In genomic region chr2:238435752-238436096, GRCh38 we compare ENCODE assay signal across 16 cellular contexts.
"Had no signal": no experiment of that assay in that cellular context is flagged by ENCODE, and none has a peak within 500 bp of the region (broad histone marks: within the 10 kb centered on the region; RNA-seq: fewer than 3 reads in every experiment).

No MANE protein-coding gene starts in this region.

- H3K27ac Mint-ChIP-seq: activated CD4-positive, alpha-beta T cell treated with anti-CD3 and anti-CD28 coated beads, Interleukin-2, amount 10 ng/mL, durations not matched to agents 7 days and 5 days; activated naive CD8-positive, alpha-beta T cell treated with anti-CD3 and anti-CD28 coated beads for 36 hours had no signal

- H3K27me3 Mint-ChIP-seq: activated CD4-positive, alpha-beta T cell treated with anti-CD3 and anti-CD28 coated beads, Interleukin-2, amount 10 ng/mL, durations not matched to agents 7 days and 5 days; activated naive CD8-positive, alpha-beta T cell treated with anti-CD3 and anti-CD28 coated beads for 36 hours; brain; effector memory CD8-positive, alpha-beta T cell; naive thymus-derived CD4-positive, alpha-beta T cell had no signal

- ATAC-seq: activated T-cell treated with anti-CD3 and anti-CD28 coated beads, Interleukin-2, amount 50 U/mL, for 72 hours; effector memory CD8-positive, alpha-beta T cell; naive thymus-derived CD4-positive, alpha-beta T cell; stimulated activated naive CD8-positive, alpha-beta T cell treated with anti-CD3 and anti-CD28 coated beads, Interleukin-15, Interleukin-2, amounts not matched to agents 100 U/mL and 50 U/mL, for 24 hours had no signal

- DNase-seq: activated CD4-positive, alpha-beta T cell treated with anti-CD3 and anti-CD28 coated beads, Interleukin-2, amount 10 ng/mL, durations not matched to agents 7 days and 5 days; activated CD4-positive, CD25-positive, alpha-beta regulatory T cell; activated CD8-positive, alpha-beta memory T cell treated with anti-CD3 and anti-CD28 coated beads, Interleukin-2, amount 50 U/mL, for 48 hours; activated naive CD8-positive, alpha-beta T cell treated with anti-CD3 and anti-CD28 coated beads for 36 hours; activated T-cell treated with anti-CD3 and anti-CD28 coated beads, Interleukin-2, amount 50 U/mL, for 72 hours; amygdala; dermis blood vessel endothelial cell; effector memory CD8-positive, alpha-beta T cell; naive thymus-derived CD4-positive, alpha-beta T cell; small intestine; stimulated activated CD4-positive, alpha-beta T cell treated with anti-CD3 and anti-CD28 coated beads, Interleukin-4, amount 100 ng/mL, for 4 hours; stimulated activated CD8-positive, alpha-beta memory T cell treated with anti-CD3 and anti-CD28 coated beads, Interleukin-4, amount 100 ng/mL, for 48 hours; stimulated activated naive CD8-positive, alpha-beta T cell treated with anti-CD3 and anti-CD28 coated beads, Interleukin-15, Interleukin-2, amounts not matched to agents 100 U/mL and 50 U/mL, for 24 hours; trophoblast cell had no signal

- H3K4me3 Mint-ChIP-seq: activated CD4-positive, alpha-beta T cell treated with anti-CD3 and anti-CD28 coated beads, Interleukin-2, amount 10 ng/mL, durations not matched to agents 7 days and 5 days; activated naive CD8-positive, alpha-beta T cell treated with anti-CD3 and anti-CD28 coated beads for 36 hours; activated T-cell treated with anti-CD3 and anti-CD28 coated beads, Interleukin-2, amount 50 U/mL, for 72 hours; brain; effector memory CD8-positive, alpha-beta T cell; naive thymus-derived CD4-positive, alpha-beta T cell had no signal

- H3K4me3 ChIP-seq: lung had no signal

- H3K9me3 Mint-ChIP-seq: activated CD4-positive, alpha-beta T cell treated with anti-CD3 and anti-CD28 coated beads, Interleukin-2, amount 10 ng/mL, durations not matched to agents 7 days and 5 days; activated naive CD8-positive, alpha-beta T cell treated with anti-CD3 and anti-CD28 coated beads for 36 hours; activated T-cell treated with anti-CD3 and anti-CD28 coated beads, Interleukin-2, amount 50 U/mL, for 72 hours; effector memory CD8-positive, alpha-beta T cell had no signal
